In genomic region chr2:112726487-112727190, GRCh38 we compare ENCODE assay signal across 8 cellular contexts. TPM values are rescaled to one million over a fixed set of nuclear protein-coding genes. Genes with fewer than 3 reads are reported as not detected.
DNase-seq lines count a peak whose midpoint lies in the region; ATAC-seq and TF ChIP-seq lines count a peak whose summit lies in the region.

No MANE protein-coding gene starts in this region.

- H3K27ac Mint-ChIP-seq in activated naive CD4-positive, alpha-beta T cell treated with anti-CD3 and anti-CD28 coated beads, Interleukin-2, amount 10 ng/mL, durations not matched to agents 7 days and 5 days, result no peak overlapping the region

- H3K27ac ChIP-seq in uterus, result no peak overlapping the region

- peaks cover 19% of the 10 kb centered on the region for H3K4me1 Mint-ChIP-seq in activated naive CD4-positive, alpha-beta T cell treated with anti-CD3 and anti-CD28 coated beads, Interleukin-2, amount 10 ng/mL, durations not matched to agents 7 days and 5 days

- no peak overlapping the region for H3K4me3 Mint-ChIP-seq in activated naive CD4-positive, alpha-beta T cell treated with anti-CD3 and anti-CD28 coated beads, Interleukin-2, amount 10 ng/mL, durations not matched to agents 7 days and 5 days

- no peaks in the 10 kb centered on the region for H3K4me1 ChIP-seq in uterus

- intact Hi-C loops in Right ventricle myocardium inferior (cut with DNase I) (loop anchor here (1.0 kb wide), 2 partner anchors 100 to 126 kb away; no protein-coding TSS in a partner anchor), posterior vena cava (cut with DNase I) (loop anchor here in 1 of 2 donors (5.0 to 10.0 kb wide), 2 partner anchors 102 to 124 kb away; no protein-coding TSS in a partner anchor), uterus (cut with DNase I; ENCODE audit: low total_unique reads) (loop anchor here (10.0 kb wide), 1 partner anchor 122 kb away; no protein-coding TSS in a partner anchor)

- TF ChIP-seq CTCF in GM12873 (IDR thresholded peaks at IDR 0.05; ENCODE audit: insufficient read depth, low read depth, low read length, missing control alignments) (peak; percentile 96), uterus (IDR thresholded peaks at IDR 0.05) (peak; percentile 73 to 84 (median 75))

- H3K4me3 ChIP-seq in uterus, result no peak overlapping the region

- CTCF ChIA-PET in activated naive CD4-positive, alpha-beta T cell treated with anti-CD3 and anti-CD28 coated beads, Interleukin-2, amount 10 ng/mL, durations not matched to agents 7 days and 5 days (lab: Charles Lee), result interaction anchor here (0.6 to 9.1 kb wide), 39 partner anchors 9 to 470 kb away, joined by 3 to 213 read pairs (median 4); partner anchors contain the start of genes CHCHD5 and SLC20A1

- H3K27me3 Mint-ChIP-seq in activated naive CD4-positive, alpha-beta T cell treated with anti-CD3 and anti-CD28 coated beads, Interleukin-2, amount 10 ng/mL, durations not matched to agents 7 days and 5 days, result peaks cover 51% of the 10 kb centered on the region

- H3K9me3 ChIP-seq in uterus, result no peaks in the 10 kb centered on the region

- TF ChIP-seq POLR2A in uterus (IDR thresholded peaks at IDR 0.05), result no peak

- no peaks in the 10 kb centered on the region for H3K36me3 ChIP-seq in uterus

- no peaks in the 10 kb centered on the region for H3K27me3 ChIP-seq in uterus

- ATAC-seq in HG02678 (IDR thresholded peaks at IDR 0.05; ENCODE audit: unreplicated experiment) (peak; percentile 86), Right ventricle myocardium inferior (peak; percentile 92)

- no peaks in the 10 kb centered on the region for H3K36me3 Mint-ChIP-seq in activated naive CD4-positive, alpha-beta T cell treated with anti-CD3 and anti-CD28 coated beads, Interleukin-2, amount 10 ng/mL, durations not matched to agents 7 days and 5 days

- no peaks in the 10 kb centered on the region for H3K9me3 Mint-ChIP-seq in activated naive CD4-positive, alpha-beta T cell treated with anti-CD3 and anti-CD28 coated beads, Interleukin-2, amount 10 ng/mL, durations not matched to agents 7 days and 5 days

- peak; percentile 85 for DNase-seq in NCI-H1105 treated with DMSO at 0.1 percent for 48 hours (lab: John Stamatoyannopoulos, UW)
- DNase-seq in SKM-1 (lab: John Stamatoyannopoulos, UW; ENCODE audit: unreplicated experiment), result peak; percentile 83
- DNase-seq in activated naive CD4-positive, alpha-beta T cell treated with anti-CD3 and anti-CD28 coated beads, Interleukin-2, amount 10 ng/mL, durations not matched to agents 7 days and 5 days, result peak; percentile 92
- DNase-seq in Right ventricle myocardium inferior (ENCODE audit: missing footprints), result peak; percentile 96
- peak; percentile 98 for DNase-seq in posterior vena cava (ENCODE audit: low spot score)
- DNase-seq in uterus, result peak; percentile 63 to 69

RNA-seq across cellular contexts. Expression of gene NT5DC4, which starts 5.8 kb away (rescaled TPM):
- total RNA-seq in Right ventricle myocardium inferior (not detected), posterior vena cava (not detected), uterus (not detected)

RNA-seq across cellular contexts. Expression of gene CKAP2L, which starts 37.8 kb away (rescaled TPM):
- 1.3 TPM for total RNA-seq in Right ventricle myocardium inferior
- total RNA-seq in posterior vena cava, result under 1 TPM; 0.24 to 0.65 TPM
- 1 to 10 TPM in 1 of 4 donors, not detected in 3; 8.8 TPM for total RNA-seq in uterus

RNA-seq across cellular contexts. Expression of gene IL1A, which starts 57.7 kb away (rescaled TPM):
- total RNA-seq in Right ventricle myocardium inferior (not detected), posterior vena cava (not detected), uterus (under 1 TPM in 1 of 4 donors, not detected in 3; 0.41 TPM)
